23 cellular contexts compared by ENCODE assay signal in the genomic region with DNA sequence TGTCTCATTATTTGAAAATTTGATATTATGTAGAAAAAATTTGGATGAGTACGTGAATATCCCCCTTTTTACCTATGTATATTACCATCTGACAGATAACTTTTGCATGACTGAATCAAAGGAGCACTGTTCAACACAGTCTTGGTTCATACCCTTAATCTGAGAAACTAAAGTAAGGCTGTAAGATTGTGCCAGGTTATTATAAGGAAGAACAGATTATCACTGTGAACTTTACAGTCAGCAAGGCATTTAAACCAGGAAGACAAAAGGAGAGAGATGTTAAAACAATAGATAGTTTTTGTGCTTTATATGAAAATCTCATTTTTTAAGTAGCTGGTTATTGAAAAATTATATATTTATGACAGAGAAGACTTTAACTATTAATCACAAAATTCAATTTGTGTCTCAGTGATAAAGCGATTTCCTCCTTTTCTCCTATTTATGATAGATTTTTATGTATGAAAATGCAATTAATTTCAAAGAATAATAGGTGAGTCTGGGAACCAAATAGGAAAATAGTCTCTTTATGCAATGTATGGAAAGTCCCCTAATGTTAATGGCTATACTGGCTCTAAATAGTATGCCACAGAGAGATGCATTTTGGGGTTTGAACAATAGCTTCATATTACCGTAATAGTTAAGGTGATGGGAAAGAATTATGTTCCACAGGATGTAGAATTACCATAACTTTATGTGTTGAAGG. TPM values are rescaled to one million over a fixed set of nuclear protein-coding genes. Genes with fewer than 3 reads are reported as not detected.
DNase-seq lines count a peak whose midpoint lies in the region; ATAC-seq, FAIRE-seq and TF ChIP-seq lines count a peak whose summit lies in the region.
"Had no signal": no experiment of that assay in that cellular context is flagged by ENCODE, and none has a peak within 500 bp of the region (broad histone marks: within the 10 kb centered on the region; RNA-seq: fewer than 3 reads in every experiment).

No MANE protein-coding gene starts in this region.

- FAIRE-seq in A549 (lab: Jason Lieb, UNC) = no peak

- H3K9me3 ChIP-seq in A549 = no peaks in the 10 kb centered on the region
- H3K9me3 ChIP-seq: heart right ventricle, suprapubic skin had no signal

- intact Hi-C loops in activated CD4-positive, alpha-beta memory T cell treated with anti-CD3 and anti-CD28 coated beads for 36 hours (cut with micrococcal nuclease) = loop anchor here (1.0 to 2.0 kb wide), 4 partner anchors 11 to 233 kb away; no protein-coding TSS in a partner anchor

- no peaks in the 10 kb centered on the region for H3K9me3 Mint-ChIP-seq in activated CD4-positive, alpha-beta memory T cell treated with anti-CD3 and anti-CD28 coated beads for 36 hours
- no peaks in the 10 kb centered on the region for H3K9me3 Mint-ChIP-seq in activated CD4-positive, alpha-beta memory T cell treated with anti-CD3 and anti-CD28 coated beads, Interleukin-2, amount 10 ng/mL, durations not matched to agents 7 days and 5 days
- H3K9me3 Mint-ChIP-seq in activated T-helper 17 cell treated with anti-CD3 and anti-CD28 coated beads, Interleukin-2, amount 50 U/mL, for 72 hours = no peaks in the 10 kb centered on the region
- no peaks in the 10 kb centered on the region for H3K9me3 Mint-ChIP-seq in memory B cell
- no peaks in the 10 kb centered on the region for H3K9me3 Mint-ChIP-seq in activated CD4-positive, alpha-beta T cell treated with anti-CD3 and anti-CD28 coated beads, Interleukin-2, amount 10 ng/mL, durations not matched to agents 7 days and 5 days
- H3K9me3 Mint-ChIP-seq: CD8-positive, alpha-beta memory T cell; GM23338; HFFc6; neural progenitor cell; WTC11 had no signal

- H3K4me1 ChIP-seq in A549 = peaks cover 17% of the 10 kb centered on the region
- H3K4me1 ChIP-seq: suprapubic skin had no signal

- TF ChIP-seq CTCF in A549 (IDR thresholded peaks at IDR 0.05) = no peak

- POLR2A ChIA-PET in activated CD4-positive, alpha-beta memory T cell treated with anti-CD3 and anti-CD28 coated beads for 36 hours (lab: Charles Lee) = interaction anchor here (0.8 to 1.4 kb wide), 3 partner anchors 10 to 122 kb away, joined by 3 to 6 read pairs (median 3); no protein-coding TSS in a partner anchor
- POLR2A ChIA-PET in activated CD4-positive, alpha-beta memory T cell treated with anti-CD3 and anti-CD28 coated beads, Interleukin-2, amount 10 ng/mL, durations not matched to agents 7 days and 5 days (lab: Charles Lee) = no interaction called here
- POLR2A ChIA-PET in A549 (lab: Yijun Ruan, JAX) = no interaction called here
- POLR2A ChIA-PET in activated CD4-positive, alpha-beta T cell treated with anti-CD3 and anti-CD28 coated beads, Interleukin-2, amount 10 ng/mL, durations not matched to agents 7 days and 5 days (lab: Charles Lee) = no interaction called here

- H3K4me3 ChIP-seq in A549 = no peak overlapping the region
- H3K4me3 ChIP-seq: GM23338, heart right ventricle, neural progenitor cell, smooth muscle cell, suprapubic skin had no signal

- H3K4me3 Mint-ChIP-seq in activated CD4-positive, alpha-beta memory T cell treated with anti-CD3 and anti-CD28 coated beads for 36 hours = no peak overlapping the region
- H3K4me3 Mint-ChIP-seq in activated CD4-positive, alpha-beta memory T cell treated with anti-CD3 and anti-CD28 coated beads, Interleukin-2, amount 10 ng/mL, durations not matched to agents 7 days and 5 days = no peak overlapping the region
- peak overlapping the region; percentile 62 for H3K4me3 Mint-ChIP-seq in activated T-helper 17 cell treated with anti-CD3 and anti-CD28 coated beads, Interleukin-2, amount 50 U/mL, for 72 hours
- no peak overlapping the region for H3K4me3 Mint-ChIP-seq in memory B cell
- H3K4me3 Mint-ChIP-seq in activated CD4-positive, alpha-beta T cell treated with anti-CD3 and anti-CD28 coated beads, Interleukin-2, amount 10 ng/mL, durations not matched to agents 7 days and 5 days = no peak overlapping the region
- H3K4me3 Mint-ChIP-seq: brain, GM23338, HFFc6, neural progenitor cell, WTC11 had no signal

- no peak for TF ChIP-seq EP300 in A549 (IDR thresholded peaks at IDR 0.05)

- CTCF ChIA-PET in activated CD4-positive, alpha-beta memory T cell treated with anti-CD3 and anti-CD28 coated beads for 36 hours (lab: Charles Lee) = interaction anchor here (1.5 to 3.4 kb wide), 2 partner anchors 10 to 34 kb away, joined by 6 to 10 read pairs; a partner anchor contains a TSS
- CTCF ChIA-PET in activated CD4-positive, alpha-beta memory T cell treated with anti-CD3 and anti-CD28 coated beads, Interleukin-2, amount 10 ng/mL, durations not matched to agents 7 days and 5 days (lab: Charles Lee) = interaction anchor here (1.4 kb wide), 1 partner anchor 34 kb away, joined by 3 read pairs; a partner anchor contains a TSS
- CTCF ChIA-PET in A549 (lab: Yijun Ruan, JAX) = interaction anchor here (1.0 to 1.2 kb wide), 2 partner anchors 10 to 114 kb away, joined by 3 read pairs; no protein-coding TSS in a partner anchor
- CTCF ChIA-PET in activated CD4-positive, alpha-beta T cell treated with anti-CD3 and anti-CD28 coated beads, Interleukin-2, amount 10 ng/mL, durations not matched to agents 7 days and 5 days (lab: Charles Lee) = interaction anchor here (1.5 to 2.0 kb wide), 3 partner anchors 15 to 89 kb away, joined by 3 to 4 read pairs (median 3); no protein-coding TSS in a partner anchor

- DNase-seq in activated CD4-positive, alpha-beta memory T cell treated with anti-CD3 and anti-CD28 coated beads for 36 hours = no peak
- DNase-seq in activated CD4-positive, alpha-beta memory T cell treated with anti-CD3 and anti-CD28 coated beads, Interleukin-2, amount 10 ng/mL, durations not matched to agents 7 days and 5 days = no peak
- DNase-seq in A549 (ENCODE audit: low read depth in 1 of 2, low spot score in 1 of 2) (no peak), memory B cell (ENCODE audit: low spot score in 2 of 2) (no peak)
- DNase-seq in activated CD4-positive, CD25-positive, alpha-beta regulatory T cell treated with anti-CD3 and anti-CD28 coated beads, Interleukin-2, amount 50 U/mL, for 72 hours = no peak
- no peak for DNase-seq in activated CD4-positive, alpha-beta T cell treated with anti-CD3 and anti-CD28 coated beads, Interleukin-2, amount 10 ng/mL, durations not matched to agents 7 days and 5 days
- DNase-seq: 8988T; activated CD8-positive, alpha-beta memory T cell treated with anti-CD3 and anti-CD28 coated beads for 24 hours; CD8-positive, alpha-beta memory T cell; effector CD4-positive, alpha-beta T cell; heart right ventricle; NCI-H1092; NCI-H187 treated with DMSO at 0.1 percent for 48 hours; stimulated activated CD4-positive, alpha-beta T cell treated with anti-CD3 and anti-CD28 coated beads, Interleukin-2, amount 100 ng/mL, for 24 hours had no signal

- peak in 1 of 2 experiments; percentile 47; a peak in 1 of 6 replicates for ATAC-seq in A549
- ATAC-seq in activated T-helper 17 cell treated with anti-CD3 and anti-CD28 coated beads, Interleukin-2, amount 50 U/mL, for 72 hours (replicated peaks) = peak; percentile 15
- ATAC-seq in memory B cell (ENCODE audit: low read depth) = no peak
- no peak for ATAC-seq in GM21360 (IDR thresholded peaks at IDR 0.05; ENCODE audit: unreplicated experiment)
- ATAC-seq: GM23338, WTC11 had no signal

- H3K36me3 Mint-ChIP-seq in activated CD4-positive, alpha-beta memory T cell treated with anti-CD3 and anti-CD28 coated beads for 36 hours = no peaks in the 10 kb centered on the region
- no peaks in the 10 kb centered on the region for H3K36me3 Mint-ChIP-seq in activated CD4-positive, alpha-beta memory T cell treated with anti-CD3 and anti-CD28 coated beads, Interleukin-2, amount 10 ng/mL, durations not matched to agents 7 days and 5 days (ENCODE audit: low read depth)
- no peaks in the 10 kb centered on the region for H3K36me3 Mint-ChIP-seq in activated T-helper 17 cell treated with anti-CD3 and anti-CD28 coated beads, Interleukin-2, amount 50 U/mL, for 72 hours (ENCODE audit: low read depth)
- peaks cover 3% of the 10 kb centered on the region for H3K36me3 Mint-ChIP-seq in memory B cell
- H3K36me3 Mint-ChIP-seq in activated CD4-positive, alpha-beta T cell treated with anti-CD3 and anti-CD28 coated beads, Interleukin-2, amount 10 ng/mL, durations not matched to agents 7 days and 5 days (ENCODE audit: low read depth) = peaks cover 13% of the 10 kb centered on the region
- H3K36me3 Mint-ChIP-seq: neural progenitor cell, WTC11 had no signal

- peak overlapping the region; percentile 81 for H3K27ac Mint-ChIP-seq in activated CD4-positive, alpha-beta memory T cell treated with anti-CD3 and anti-CD28 coated beads for 36 hours
- H3K27ac Mint-ChIP-seq in activated CD4-positive, alpha-beta memory T cell treated with anti-CD3 and anti-CD28 coated beads, Interleukin-2, amount 10 ng/mL, durations not matched to agents 7 days and 5 days = no peak overlapping the region
- peak overlapping the region; percentile 69 for H3K27ac Mint-ChIP-seq in activated T-helper 17 cell treated with anti-CD3 and anti-CD28 coated beads, Interleukin-2, amount 50 U/mL, for 72 hours
- H3K27ac Mint-ChIP-seq in memory B cell = peak overlapping the region; percentile 22
- no peak overlapping the region for H3K27ac Mint-ChIP-seq in activated CD4-positive, alpha-beta T cell treated with anti-CD3 and anti-CD28 coated beads, Interleukin-2, amount 10 ng/mL, durations not matched to agents 7 days and 5 days
- H3K27ac Mint-ChIP-seq: GM23338, neural progenitor cell, WTC11 had no signal

- H3K4me2 ChIP-seq in A549 = peak overlapping the region; percentile 39
- H3K4me2 ChIP-seq: GM23338, neural progenitor cell, smooth muscle cell had no signal

- no peak for TF ChIP-seq RAD21 in A549 (conservative IDR thresholded peaks at IDR 0.05 in 1 of 2, IDR thresholded peaks at IDR 0.05 in 1 of 2)

- H3K27ac ChIP-seq in A549 = no peak overlapping the region
- H3K27ac ChIP-seq: neural progenitor cell, suprapubic skin had no signal

- H3K27me3 Mint-ChIP-seq in activated CD4-positive, alpha-beta memory T cell treated with anti-CD3 and anti-CD28 coated beads for 36 hours = no peaks in the 10 kb centered on the region
- no peaks in the 10 kb centered on the region for H3K27me3 Mint-ChIP-seq in activated CD4-positive, alpha-beta memory T cell treated with anti-CD3 and anti-CD28 coated beads, Interleukin-2, amount 10 ng/mL, durations not matched to agents 7 days and 5 days
- H3K27me3 Mint-ChIP-seq in activated T-helper 17 cell treated with anti-CD3 and anti-CD28 coated beads, Interleukin-2, amount 50 U/mL, for 72 hours = no peaks in the 10 kb centered on the region
- H3K27me3 Mint-ChIP-seq in memory B cell = no peaks in the 10 kb centered on the region
- H3K27me3 Mint-ChIP-seq in activated CD4-positive, alpha-beta T cell treated with anti-CD3 and anti-CD28 coated beads, Interleukin-2, amount 10 ng/mL, durations not matched to agents 7 days and 5 days = no peaks in the 10 kb centered on the region
- H3K27me3 Mint-ChIP-seq: brain; CD8-positive, alpha-beta memory T cell had no signal

- no peak for TF ChIP-seq POLR2A in A549 (IDR thresholded peaks at IDR 0.05; ENCODE audit: low read length)

- WGBS in A549 (ENCODE audit: missing lambda C conversion rate) = 62% methylated on average over 3 of the region's 3 CpGs

- H3K4me1 Mint-ChIP-seq in activated CD4-positive, alpha-beta memory T cell treated with anti-CD3 and anti-CD28 coated beads for 36 hours (ENCODE audit: low read depth) = peaks cover 62% of the 10 kb centered on the region
- H3K4me1 Mint-ChIP-seq in activated CD4-positive, alpha-beta memory T cell treated with anti-CD3 and anti-CD28 coated beads, Interleukin-2, amount 10 ng/mL, durations not matched to agents 7 days and 5 days = peaks cover 11% of the 10 kb centered on the region
- peaks cover 40% of the 10 kb centered on the region for H3K4me1 Mint-ChIP-seq in activated T-helper 17 cell treated with anti-CD3 and anti-CD28 coated beads, Interleukin-2, amount 50 U/mL, for 72 hours
- peaks cover 35% of the 10 kb centered on the region for H3K4me1 Mint-ChIP-seq in memory B cell
- H3K4me1 Mint-ChIP-seq in activated CD4-positive, alpha-beta T cell treated with anti-CD3 and anti-CD28 coated beads, Interleukin-2, amount 10 ng/mL, durations not matched to agents 7 days and 5 days = peaks cover 19% of the 10 kb centered on the region

RNA-seq across cellular contexts. Expression of a gene that starts 33.4 kb away (rescaled TPM):
- total RNA-seq in activated CD4-positive, alpha-beta memory T cell treated with anti-CD3 and anti-CD28 coated beads for 36 hours = 10 to 100 TPM; 16.7 to 17.1 TPM
- total RNA-seq in activated CD4-positive, alpha-beta memory T cell treated with anti-CD3 and anti-CD28 coated beads, Interleukin-2, amount 10 ng/mL, durations not matched to agents 7 days and 5 days = 10 to 100 TPM; 38.9 to 39.8 TPM
- polyA plus RNA-seq in A549 (2011; rRNA removed) = 3.0 and 3.5 TPM in 2 replicates
- polyA plus RNA-seq in A549 (2012; cell fraction: cytosol; rRNA removed) = 1.1 and 1.2 TPM in 2 replicates
- 0.67 and 0.93 TPM in 2 replicates for polyA plus RNA-seq in A549 (2012; cell fraction: nucleus; rRNA removed)
- 2.1 to 2.5 TPM (median 2.1 TPM) in 3 replicates for polyA plus RNA-seq in A549 (2017; fragmentation: RNase III; extraction: RNeasy Plus Mini Kit Qiagen cat#74134 plus additional on column Dnase treatment)
- polyA minus RNA-seq in A549 (2011; rRNA and poly(A)+ RNA removed) = 5.8 and 6.8 TPM in 2 replicates
- 10 to 100 TPM; 15.1 to 16.2 TPM for total RNA-seq in activated T-helper 17 cell treated with anti-CD3 and anti-CD28 coated beads, Interleukin-2, amount 50 U/mL, for 72 hours
- total RNA-seq in activated CD4-positive, alpha-beta T cell treated with anti-CD3 and anti-CD28 coated beads, Interleukin-2, amount 10 ng/mL, durations not matched to agents 7 days and 5 days = 10 to 100 TPM; 48.8 to 50.9 TPM

Comparison
In these comparisons a context has a peak if more than half of its experiments do, and no peak if none do; other contexts are left out.
1. H3K27ac Mint-ChIP-seq: peak in activated CD4-positive, alpha-beta memory T cell treated with anti-CD3 and anti-CD28 coated beads for 36 hours (single experiment), activated T-helper 17 cell treated with anti-CD3 and anti-CD28 coated beads, Interleukin-2, amount 50 U/mL, for 72 hours (single experiment) and memory B cell (single experiment); none in activated CD4-positive, alpha-beta memory T cell treated with anti-CD3 and anti-CD28 coated beads, Interleukin-2, amount 10 ng/mL, durations not matched to agents 7 days and 5 days (single experiment) and activated CD4-positive, alpha-beta T cell treated with anti-CD3 and anti-CD28 coated beads, Interleukin-2, amount 10 ng/mL, durations not matched to agents 7 days and 5 days (single experiment).